13 cellular contexts compared by ENCODE assay signal in the genomic region with DNA sequence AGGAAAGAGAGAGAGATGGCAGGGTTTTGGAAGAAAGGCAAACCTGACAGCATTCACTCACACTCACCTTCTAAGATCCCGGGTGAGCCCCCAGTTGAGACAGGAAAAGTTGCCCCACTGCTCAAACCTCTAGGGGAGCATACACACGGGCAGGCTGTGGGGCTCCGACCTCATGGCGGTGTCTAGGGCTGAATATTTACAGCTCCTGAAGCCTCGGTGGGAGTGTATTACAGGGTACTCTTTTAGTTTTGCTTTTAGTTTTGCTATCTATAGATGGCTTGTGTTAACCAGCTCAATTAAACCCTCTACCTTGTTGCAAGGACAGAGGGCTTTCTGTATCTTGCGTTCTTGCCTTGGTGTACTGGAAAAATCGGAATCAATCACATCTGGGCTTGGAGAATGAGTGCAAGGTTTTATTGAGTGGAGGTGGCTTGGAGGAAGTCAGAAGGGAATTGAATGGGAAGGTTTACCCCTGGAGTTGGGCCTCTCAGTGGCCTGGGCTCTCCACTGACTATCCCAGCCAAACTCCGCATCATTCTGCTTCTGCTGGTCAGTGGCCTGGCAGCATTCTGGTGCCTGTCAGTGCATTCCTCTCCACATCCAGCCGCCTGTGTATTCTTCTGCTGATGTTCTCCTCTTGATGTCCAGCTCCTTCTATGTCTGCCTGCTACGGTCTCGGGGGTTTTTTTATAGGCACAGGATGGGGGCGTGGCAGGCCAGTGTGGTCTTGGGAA. TPM values are rescaled to one million over a fixed set of nuclear protein-coding genes. Genes with fewer than 3 reads are reported as not detected.
DNase-seq lines count a peak whose midpoint lies in the region; ATAC-seq and TF ChIP-seq lines count a peak whose summit lies in the region.
"Had no signal": no experiment of that assay in that cellular context is flagged by ENCODE, and none has a peak within 500 bp of the region (broad histone marks: within the 10 kb centered on the region; RNA-seq: fewer than 3 reads in every experiment).

No MANE protein-coding gene starts in this region.

- H3K27me3 ChIP-seq in endodermal cell (ENCODE audit: control insufficient read depth, insufficient read depth, low read length, poor library complexity, severe bottlenecking) = no peaks in the 10 kb centered on the region
- H3K27me3 ChIP-seq: upper lobe of left lung had no signal

- no peak overlapping the region for H3K27ac Mint-ChIP-seq in endodermal cell
- H3K27ac Mint-ChIP-seq: HFFc6 had no signal

- H3K4me3 ChIP-seq in endodermal cell (ENCODE audit: low read length) = no peak overlapping the region
- H3K4me3 ChIP-seq: upper lobe of left lung had no signal

- POLR2A ChIA-PET in GM10248 (lab: Yijun Ruan, JAX) = no interaction called here

- H3K4me1 Mint-ChIP-seq in endodermal cell = no peaks in the 10 kb centered on the region

- H3K36me3 Mint-ChIP-seq in endodermal cell (ENCODE audit: low read depth) = no peaks in the 10 kb centered on the region

- no peak for TF ChIP-seq CTCF in GM10248 (IDR thresholded peaks at IDR 0.05; ENCODE audit: control extremely low read depth, extremely low read depth, low read depth, missing control alignments)
- TF ChIP-seq CTCF in endodermal cell (conservative IDR thresholded peaks at IDR 0.05) = no peak

- 90 to 93% methylated on average over 2 to 12 of the region's 12 CpGs for WGBS in endodermal cell (ENCODE audit: insufficient coverage in 1 of 2, insufficient read length in 1 of 2), 2 experiments

- peaks cover 6% of the 10 kb centered on the region for H3K9me3 Mint-ChIP-seq in endodermal cell
- H3K9me3 Mint-ChIP-seq: HFFc6 had no signal

- H3K9me3 ChIP-seq in endodermal cell (ENCODE audit: control insufficient read depth, low read length) = no peaks in the 10 kb centered on the region
- H3K9me3 ChIP-seq: upper lobe of left lung had no signal

- no peak overlapping the region for H3K4me3 Mint-ChIP-seq in endodermal cell
- H3K4me3 Mint-ChIP-seq: HFFc6 had no signal

- ATAC-seq in GM19351 (IDR thresholded peaks at IDR 0.05; ENCODE audit: unreplicated experiment) (peak; percentile 83), HG02798 (IDR thresholded peaks at IDR 0.05; ENCODE audit: poor library complexity, unreplicated experiment) (peak; percentile 91), HG03565 (IDR thresholded peaks at IDR 0.05; ENCODE audit: unreplicated experiment) (peak; percentile 88)

- H3K9ac ChIP-seq in endodermal cell (ENCODE audit: extremely low read depth, low read length, poor library complexity, severe bottlenecking) = no peak overlapping the region

- CTCF ChIA-PET in GM10248 (lab: Yijun Ruan, JAX) = interaction anchor here (0.9 to 2.2 kb wide), 6 partner anchors 9 to 108 kb away, joined by 3 to 12 read pairs (median 6); a partner anchor contains a TSS

- no peaks in the 10 kb centered on the region for H3K36me3 ChIP-seq in endodermal cell (ENCODE audit: control insufficient read depth, insufficient read depth, low read length)
- H3K36me3 ChIP-seq: upper lobe of left lung had no signal

- H3K27ac ChIP-seq in endodermal cell (ENCODE audit: low read depth, low read length) = no peak overlapping the region
- H3K27ac ChIP-seq: upper lobe of left lung had no signal

- no peaks in the 10 kb centered on the region for H3K4me1 ChIP-seq in endodermal cell (ENCODE audit: control insufficient read depth, insufficient read depth, low read length)
- H3K4me1 ChIP-seq: upper lobe of left lung had no signal

- H3K27me3 Mint-ChIP-seq in endodermal cell (ENCODE audit: insufficient read depth) = no peaks in the 10 kb centered on the region

- peak; percentile 23 for DNase-seq in GM10248 (ENCODE audit: extremely low spot score)
- DNase-seq in endodermal cell = no peak
- no peak for DNase-seq in activated CD4-positive, alpha-beta T cell treated with anti-CD3 and anti-CD28 coated beads, Interleukin-2, amount 50 U/mL, for 1 hour
- no peak for DNase-seq in DMS153 (lab: John Stamatoyannopoulos, UW)
- no peak for DNase-seq in CD1c-positive myeloid dendritic cell (ENCODE audit: extremely low spot score)
- DNase-seq: effector memory CD4-positive, alpha-beta T cell; GDM1; HFFc6; NCI-H748 treated with DMSO at 0.1 percent for 48 hours had no signal

RNA-seq across cellular contexts. Expression of a gene that starts 10.1 kb away (rescaled TPM):
- under 1 TPM; 0.13 to 0.15 TPM for total RNA-seq in endodermal cell
- polyA plus RNA-seq in endodermal cell (2013, experiment 1 of 2) = 0.21 TPM
- polyA plus RNA-seq in endodermal cell (2013, experiment 2 of 2) = 0.08 TPM

RNA-seq across cellular contexts. Expression of a gene that starts 15.3 kb away (rescaled TPM):
- 10 to 100 TPM; 27.5 to 53.0 TPM for total RNA-seq in endodermal cell
- 28.7 TPM for polyA plus RNA-seq in endodermal cell (2013, experiment 1 of 2)
- 27.2 TPM for polyA plus RNA-seq in endodermal cell (2013, experiment 2 of 2)
